ENCODE assay signal across 30 cellular contexts in genomic region chr5:124114911-124115310, GRCh38.
"Had no signal": no experiment of that assay in that cellular context is flagged by ENCODE, and none has a peak within 500 bp of the region (broad histone marks: within the 10 kb centered on the region; RNA-seq: fewer than 3 reads in every experiment).

No MANE protein-coding gene starts in this region.

- FAIRE-seq: colon had no signal

- H3K27ac ChIP-seq: adrenal gland, body of pancreas, esophagus muscularis mucosa, gastrocnemius medialis, heart left ventricle, WERI-Rb-1 had no signal

- H3K4me3 ChIP-seq: adrenal gland, body of pancreas, esophagus muscularis mucosa, gastrocnemius medialis, heart left ventricle had no signal

- H3K27me3 ChIP-seq: adrenal gland, body of pancreas, esophagus muscularis mucosa, foreskin keratinocyte, gastrocnemius medialis, heart left ventricle had no signal

- H3K36me3 ChIP-seq: adrenal gland, esophagus muscularis mucosa, gastrocnemius medialis, heart left ventricle, WERI-Rb-1 had no signal

- H3K9me3 ChIP-seq: adrenal gland, body of pancreas, esophagus muscularis mucosa, gastrocnemius medialis, heart left ventricle had no signal

- H3K4me1 ChIP-seq: adrenal gland, body of pancreas, esophagus muscularis mucosa, foreskin keratinocyte, gastrocnemius medialis, heart left ventricle had no signal

- DNase-seq: activated B cell treated with CpG ODN at 0.5 μM for 24 hours; activated CD4-positive, alpha-beta T cell treated with anti-CD3 and anti-CD28 coated beads for 48 hours; activated CD4-positive, alpha-beta T cell treated with anti-CD3 and anti-CD28 coated beads, Interleukin-2, amount 50 U/mL, for 1 hour; activated CD4-positive, alpha-beta T cell treated with anti-CD3 and anti-CD28 coated beads, Interleukin-2, amount 50 U/mL, for 48 hours; activated CD8-positive, alpha-beta memory T cell treated with anti-CD3 and anti-CD28 coated beads for 24 hours; activated CD8-positive, alpha-beta T cell treated with anti-CD3 and anti-CD28 coated beads for 36 hours; activated effector memory CD4-positive, alpha-beta T cell treated with anti-CD3 and anti-CD28 coated beads, Interleukin-2, amount 50 U/mL, for 16 hours; activated naive CD4-positive, alpha-beta T cell treated with anti-CD3 and anti-CD28 coated beads for 36 hours; activated naive CD8-positive, alpha-beta T cell treated with anti-CD3 and anti-CD28 coated beads for 36 hours; activated naive CD8-positive, alpha-beta T cell treated with anti-CD3 and anti-CD28 coated beads, Interleukin-2, amount 50 U/mL, for 24 hours; activated T-cell treated with anti-CD3 and anti-CD28 coated beads, Interleukin-2, amount 50 U/mL, for 48 hours; adrenal gland; amygdala; aorta; body of pancreas; caudate nucleus; cortex of kidney; dermis blood vessel endothelial cell; effector CD4-positive, alpha-beta T cell; effector memory CD8-positive, alpha-beta T cell; erythroblast; foreskin keratinocyte; gastrocnemius medialis; glutamatergic neuron; heart left ventricle; T-helper 17 cell; T1000; WERI-Rb-1 had no signal
